In genomic region chr20:46990017-46990810, GRCh38 we compare ENCODE assay signal across 13 cellular contexts.
DNase-seq lines count a peak whose midpoint lies in the region; ATAC-seq and TF ChIP-seq lines count a peak whose summit lies in the region.
"Had no signal": no experiment of that assay in that cellular context is flagged by ENCODE, and none has a peak within 500 bp of the region (broad histone marks: within the 10 kb centered on the region; RNA-seq: fewer than 3 reads in every experiment).

No MANE protein-coding gene starts in this region.

- H3K27ac Mint-ChIP-seq in T-helper 1 cell treated with Interleukin-12 subunit alpha and Interleukin-12 subunit beta and Interleukin-4 antibody, amounts not matched to agents 30 μg/mL and 1 μg/mL, for 36 hours, result peak overlapping the region; percentile 97
- H3K27ac Mint-ChIP-seq: activated naive CD8-positive, alpha-beta T cell; GM23338; memory B cell had no signal

- in situ Hi-C loops in brain microvascular endothelial cell (cut with HindIII; ENCODE audit: low pct_ligation_motif_present, low sequenced_read_pairs), result no loop called here

- TF ChIP-seq CTCF in brain microvascular endothelial cell (IDR thresholded peaks at IDR 0.05; ENCODE audit: low read depth, low read length, missing control alignments), result no peak

- ATAC-seq in GM18502 (IDR thresholded peaks at IDR 0.05; ENCODE audit: poor library complexity, unreplicated experiment), result no peak
- ATAC-seq: GM23338 had no signal

- H3K4me1 Mint-ChIP-seq in T-helper 1 cell treated with Interleukin-12 subunit alpha and Interleukin-12 subunit beta and Interleukin-4 antibody, amounts not matched to agents 30 μg/mL and 1 μg/mL, for 36 hours (ENCODE audit: low read depth), result peaks cover 49% of the 10 kb centered on the region

- H3K36me3 Mint-ChIP-seq in T-helper 1 cell treated with Interleukin-12 subunit alpha and Interleukin-12 subunit beta and Interleukin-4 antibody, amounts not matched to agents 30 μg/mL and 1 μg/mL, for 36 hours (ENCODE audit: low read depth), result peaks cover 4% of the 10 kb centered on the region
- H3K36me3 Mint-ChIP-seq: activated naive CD8-positive, alpha-beta T cell; memory B cell had no signal

- DNase-seq in HUDEP-2 (lab: John Stamatoyannopoulos, UW; ENCODE audit: unreplicated experiment in 76 of 76) (peak in 64 of 76 experiments; percentile 8 to 80 (median 48)), erythroblast (lab: John Stamatoyannopoulos, UW) (peak; percentile 13 to 54), HuH-7.5 (ENCODE audit: low spot score) (no peak), cerebellum (ENCODE audit: low spot score) (no peak), brain microvascular endothelial cell (no peak)
- DNase-seq in stimulated activated CD4-positive, alpha-beta T cell treated with anti-CD3 and anti-CD28 coated beads, TNF-alpha, amount 100 ng/mL, for 48 hours (ENCODE audit: low read depth in 3 of 3), result peak; percentile 5 to 29 (median 16)
- DNase-seq: DMS 273 treated with DMSO at 0.1 percent for 48 hours, NCI-H2029 had no signal

- peaks cover 3% of the 10 kb centered on the region for H3K27me3 Mint-ChIP-seq in T-helper 1 cell treated with Interleukin-12 subunit alpha and Interleukin-12 subunit beta and Interleukin-4 antibody, amounts not matched to agents 30 μg/mL and 1 μg/mL, for 36 hours (ENCODE audit: low read depth)

- H3K27me3 ChIP-seq in brain microvascular endothelial cell (replicated peaks), result peaks cover 8% of the 10 kb centered on the region

- no peaks in the 10 kb centered on the region for H3K36me3 ChIP-seq in brain microvascular endothelial cell (replicated peaks)

- no peaks in the 10 kb centered on the region for H3K9me3 Mint-ChIP-seq in T-helper 1 cell treated with Interleukin-12 subunit alpha and Interleukin-12 subunit beta and Interleukin-4 antibody, amounts not matched to agents 30 μg/mL and 1 μg/mL, for 36 hours
- H3K9me3 Mint-ChIP-seq: GM23338 had no signal

- H3K4me3 Mint-ChIP-seq in T-helper 1 cell treated with Interleukin-12 subunit alpha and Interleukin-12 subunit beta and Interleukin-4 antibody, amounts not matched to agents 30 μg/mL and 1 μg/mL, for 36 hours, result peak overlapping the region; percentile 46
- H3K4me3 Mint-ChIP-seq: activated naive CD8-positive, alpha-beta T cell; GM23338; memory B cell had no signal

- H3K27ac ChIP-seq in brain microvascular endothelial cell, result no peak overlapping the region

- no peak overlapping the region for H3K4me3 ChIP-seq in brain microvascular endothelial cell (ENCODE audit: low read depth, low read length)
- H3K4me3 ChIP-seq: GM23338 had no signal

- TF ChIP-seq POLR2A in erythroblast (IDR thresholded peaks at IDR 0.05; ENCODE audit: low read length), result peak; percentile 27

Comparison
In these comparisons a context has a peak if more than half of its experiments do, and no peak if none do; other contexts are left out.
1. DNase-seq: peak in HUDEP-2 (64 of 76), erythroblast (2 of 2) and stimulated activated CD4-positive, alpha-beta T cell treated with anti-CD3 and anti-CD28 coated beads, TNF-alpha, amount 100 ng/mL, for 48 hours (3 of 3); none in HuH-7.5 (single experiment), cerebellum (single experiment) and brain microvascular endothelial cell (single experiment).